Comparison of ENCODE assay signal across 8 cellular contexts in genomic region chr4:165874072-165874798, GRCh38. TPM values are rescaled to one million over a fixed set of nuclear protein-coding genes. Genes with fewer than 3 reads are reported as not detected.
DNase-seq lines count a peak whose midpoint lies in the region; ATAC-seq and TF ChIP-seq lines count a peak whose summit lies in the region.

No MANE protein-coding gene starts in this region.

- intact Hi-C loops in left cardiac atrium (cut with DNase I): no loop called here

- H3K36me3 ChIP-seq in Peyer's patch: no peaks in the 10 kb centered on the region

- H3K9me3 ChIP-seq in Peyer's patch: no peaks in the 10 kb centered on the region

- peak; percentile 7 for DNase-seq in GM03348 (ENCODE audit: low spot score)
- DNase-seq in Peyer's patch: peak in 1 of 3 donors; percentile 46
- DNase-seq in left cardiac atrium: no peak
- DNase-seq in retina: peak; percentile 67
- DNase-seq in NCI-H446 treated with DMSO at 0.1 percent for 48 hours (lab: John Stamatoyannopoulos, UW): no peak
- DNase-seq in middle frontal gyrus (ENCODE audit: extremely low spot score, low spot score): no peak
- no peak for DNase-seq in SW480 (ENCODE audit: low spot score)

- peak overlapping the region in 2 of 4 donors; percentile 48 to 74 for H3K27ac ChIP-seq in Peyer's patch

- TF ChIP-seq CTCF in Peyer's patch (IDR thresholded peaks at IDR 0.05): no peak

- no peak for TF ChIP-seq POLR2A in Peyer's patch (IDR thresholded peaks at IDR 0.05)

- peak overlapping the region in 3 of 4 donors; percentile 33 to 66 (median 61) for H3K4me3 ChIP-seq in Peyer's patch

- peaks cover 0 to 8% of the 10 kb centered on the region in 2 donors for H3K27me3 ChIP-seq in Peyer's patch

- H3K4me1 ChIP-seq in Peyer's patch: peaks cover 0 to 22% (median 0%) of the 10 kb centered on the region in 4 donors

- ATAC-seq in left cardiac atrium: peak; percentile 9 to 15
- ATAC-seq in HG03442 (IDR thresholded peaks at IDR 0.05; ENCODE audit: unreplicated experiment): no peak

RNA-seq across cellular contexts. Expression of gene TLL1, which starts 1.2 kb away (rescaled TPM):
- 1 to 10 TPM; 1.6 to 7.4 (median 5.5) TPM for total RNA-seq in Peyer's patch
- total RNA-seq in left cardiac atrium: 1 to 10 TPM; 2.4 to 2.9 TPM

Comparison
In these comparisons a context has a peak if more than half of its experiments do, and no peak if none do; other contexts are left out.
1. DNase-seq: peak in GM03348 (single experiment) and retina (single experiment); none in left cardiac atrium (single experiment), NCI-H446 treated with DMSO at 0.1 percent for 48 hours (single experiment), middle frontal gyrus (single experiment) and SW480 (single experiment).